In the genomic region with DNA sequence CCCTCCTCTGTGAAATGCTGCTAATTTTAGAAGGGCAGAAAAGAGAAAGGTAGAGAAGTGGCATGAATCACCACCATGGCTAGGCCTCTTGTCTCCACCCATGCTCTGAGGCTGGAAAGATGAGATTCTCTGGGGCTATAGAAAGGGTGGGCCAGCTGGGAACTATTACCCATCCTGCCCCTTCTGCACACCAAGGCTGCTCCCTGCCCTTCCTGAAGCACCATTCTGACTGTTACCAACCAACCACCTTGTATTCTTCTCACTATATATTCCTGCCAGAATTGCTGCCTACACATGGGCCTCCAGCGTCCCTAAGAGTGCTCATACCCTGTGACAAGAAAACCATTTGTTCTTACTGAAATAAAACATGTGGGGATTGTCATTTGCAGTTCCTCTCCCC, we compare ENCODE assay signal across 3 cellular contexts.
TF ChIP-seq lines count a peak whose summit lies in the region.

No MANE protein-coding gene starts in this region.

TF ChIP-seq in H1, 55 proteins besides CTCF, POLR2A, EP300 and RAD21:
- no peak for TF ChIP-seq ZNF274 (IDR thresholded peaks at IDR 0.05; ENCODE audit: borderline replicate concordance, extremely low read depth, low read length)
- peak; percentile 76 for TF ChIP-seq RNF2 (IDR thresholded peaks at IDR 0.05; ENCODE audit: borderline replicate concordance, low read depth, low read length, missing control alignments, poor library complexity, severe bottlenecking)

TF ChIP-seq in neural cell, 6 proteins besides CTCF, POLR2A, EP300 and RAD21:
- TF ChIP-seq POLR2AphosphoS5 (IDR thresholded peaks at IDR 0.05) (no peak), TAF1 (IDR thresholded peaks at IDR 0.05; ENCODE audit: low read depth) (no peak), SMC3 (conservative IDR thresholded peaks at IDR 0.05; ENCODE audit: poor library complexity) (no peak), REST (IDR thresholded peaks at IDR 0.05; ENCODE audit: borderline replicate concordance) (no peak), MXI1 (conservative IDR thresholded peaks at IDR 0.05; ENCODE audit: poor library complexity, severe bottlenecking) (no peak), EZH2 (IDR thresholded peaks at IDR 0.05; ENCODE audit: borderline replicate concordance, insufficient read depth, low read length, poor library complexity, severe bottlenecking) (no peak)

TF ChIP-seq in GM23338, 12 proteins besides CTCF, POLR2A, EP300 and RAD21:
- TF ChIP-seq ETS1 (IDR thresholded peaks at IDR 0.05): no peak
- no peak for TF ChIP-seq EZH2 (IDR thresholded peaks at IDR 0.05; ENCODE audit: low read depth, unreplicated experiment)
- TF ChIP-seq ZNF114 (CRISPR knock-in tag; IDR thresholded peaks at IDR 0.05): no peak
- TF ChIP-seq STAT1 (IDR thresholded peaks at IDR 0.05; ENCODE audit: unreplicated experiment): no peak
- TF ChIP-seq EZH2phosphoT487 (IDR thresholded peaks at IDR 0.05; ENCODE audit: unreplicated experiment): no peak
- no peak for TF ChIP-seq REST (IDR thresholded peaks at IDR 0.05; ENCODE audit: unreplicated experiment)
- TF ChIP-seq ZNF331 (CRISPR knock-in tag; IDR thresholded peaks at IDR 0.05; ENCODE audit: low read depth): no peak
TF ChIP-seq in GM23338: peak in this region for 0.
